ENCODE assay signal across 26 cellular contexts in the genomic region with DNA sequence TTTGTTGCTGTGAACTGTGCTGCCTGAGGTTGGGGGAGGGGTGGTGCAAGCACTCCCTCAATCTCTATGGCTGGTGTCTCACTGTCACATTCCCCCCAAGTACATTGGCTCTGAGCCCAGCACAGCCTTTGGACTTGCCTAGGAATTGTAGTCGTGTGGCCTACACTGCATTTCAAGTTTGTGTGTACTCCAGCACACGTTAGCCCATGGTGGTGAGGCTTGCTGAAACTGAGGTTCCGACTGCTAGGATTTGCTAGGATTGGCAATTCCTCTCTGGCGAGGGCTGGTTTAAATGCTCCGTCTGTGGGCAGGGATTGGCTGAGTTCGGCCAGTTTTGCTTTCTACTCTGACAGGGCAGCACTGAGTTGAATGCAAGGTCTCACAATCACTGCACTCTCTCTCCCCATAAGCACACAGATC.
DNase-seq lines count a peak whose midpoint lies in the region; ATAC-seq and TF ChIP-seq lines count a peak whose summit lies in the region.
"Had no signal": no experiment of that assay in that cellular context is flagged by ENCODE, and none has a peak within 500 bp of the region (broad histone marks: within the 10 kb centered on the region; RNA-seq: fewer than 3 reads in every experiment).

No MANE protein-coding gene starts in this region.

- H3K9me3 ChIP-seq in endodermal cell (ENCODE audit: control insufficient read depth, low read length): no peaks in the 10 kb centered on the region
- H3K9me3 ChIP-seq: Caco-2, mucosa of descending colon had no signal

- H3K4me1 Mint-ChIP-seq in endodermal cell: peaks cover 9% of the 10 kb centered on the region
- H3K4me1 Mint-ChIP-seq: T-cell had no signal

- peaks cover 8% of the 10 kb centered on the region for H3K4me1 ChIP-seq in endodermal cell (ENCODE audit: control insufficient read depth, insufficient read depth, low read length)
- H3K4me1 ChIP-seq: Caco-2, spleen, tibial nerve had no signal

- no peak for ATAC-seq in GM21381 (IDR thresholded peaks at IDR 0.05; ENCODE audit: unreplicated experiment)
- no peak for ATAC-seq in HG02798 (IDR thresholded peaks at IDR 0.05; ENCODE audit: poor library complexity, unreplicated experiment)
- ATAC-seq: mucosa of descending colon, T-cell had no signal

- no peaks in the 10 kb centered on the region for H3K27me3 Mint-ChIP-seq in endodermal cell (ENCODE audit: insufficient read depth)
- H3K27me3 Mint-ChIP-seq: dendritic cell treated with granulocyte-macrophage colony-stimulating factor and Interleukin-4, amounts not matched to agents 40 ng/mL and 50 ng/mL, for 4 days had no signal

- H3K4me3 ChIP-seq in endodermal cell (ENCODE audit: low read length): no peak overlapping the region
- H3K4me3 ChIP-seq: GM23248, mucosa of descending colon, spleen, tibial nerve had no signal

- H3K27ac Mint-ChIP-seq in endodermal cell: no peak overlapping the region
- H3K27ac Mint-ChIP-seq: dendritic cell treated with granulocyte-macrophage colony-stimulating factor and Interleukin-4, amounts not matched to agents 40 ng/mL and 50 ng/mL, for 4 days; T-cell had no signal

- TF ChIP-seq CTCF in endodermal cell (conservative IDR thresholded peaks at IDR 0.05): no peak

- no peaks in the 10 kb centered on the region for H3K9me3 Mint-ChIP-seq in endodermal cell

- no peak overlapping the region for H3K4me3 Mint-ChIP-seq in endodermal cell
- H3K4me3 Mint-ChIP-seq: dendritic cell treated with granulocyte-macrophage colony-stimulating factor and Interleukin-4, amounts not matched to agents 40 ng/mL and 50 ng/mL, for 4 days; T-cell had no signal

- no peaks in the 10 kb centered on the region for H3K36me3 Mint-ChIP-seq in endodermal cell (ENCODE audit: low read depth)
- H3K36me3 Mint-ChIP-seq: T-cell had no signal

- H3K9ac ChIP-seq in endodermal cell (ENCODE audit: extremely low read depth, low read length, poor library complexity, severe bottlenecking): no peak overlapping the region
- H3K9ac ChIP-seq: GM23248 had no signal

- peak; percentile 27 for DNase-seq in NCI-H2227 treated with DMSO at 0.1 percent for 48 hours (lab: John Stamatoyannopoulos, UW)
- DNase-seq in endodermal cell: peak; percentile 50
- DNase-seq in hypothalamus (lab: John Stamatoyannopoulos, UW): peak in 28 of 51 donors; percentile 1 to 67 (median 16)
- peak; percentile 32 for DNase-seq in renal cortical epithelial cell (ENCODE audit: low read depth)
- DNase-seq in cerebellar cortex (ENCODE audit: low spot score): no peak
- DNase-seq in stimulated activated CD4-positive, alpha-beta T cell treated with anti-CD3 and anti-CD28 coated beads, Interleukin-12 subunit alpha, Interleukin-12 subunit beta, amount 100 ng/mL, for 4 hours: no peak
- DNase-seq: activated CD4-positive, alpha-beta T cell treated with anti-CD3 and anti-CD28 coated beads, Interleukin-2, amount 50 U/mL, for 4 hours; activated naive CD4-positive, alpha-beta T cell treated with Interleukin-2 at 50 U/mL for 16 hours; activated T-cell treated with anti-CD3 and anti-CD28 coated beads for 4 hours; aorta; Caco-2; erythroblast; GDM1; glutamatergic neuron; GM23248; islet precursor cell; KBM-7; NCI-H2171 treated with DMSO at 0.1 percent for 48 hours; occipital lobe; spleen; T-cell had no signal

- no peak overlapping the region for H3K27ac ChIP-seq in endodermal cell (ENCODE audit: low read depth, low read length)
- H3K27ac ChIP-seq: GM23248, tibial nerve had no signal

- no peaks in the 10 kb centered on the region for H3K36me3 ChIP-seq in endodermal cell (ENCODE audit: control insufficient read depth, insufficient read depth, low read length)
- H3K36me3 ChIP-seq: spleen, tibial nerve had no signal

- WGBS in endodermal cell (ENCODE audit: insufficient coverage in 1 of 2, insufficient read length in 1 of 2), 2 experiments: 71 to 77% methylated on average over 3 to 6 of the region's 6 CpGs

- H3K27me3 ChIP-seq in endodermal cell (ENCODE audit: control insufficient read depth, insufficient read depth, low read length, poor library complexity, severe bottlenecking): no peaks in the 10 kb centered on the region
- H3K27me3 ChIP-seq: spleen, tibial nerve had no signal

Comparison
In these comparisons a context has a peak if more than half of its experiments do, and no peak if none do; other contexts are left out.
1. DNase-seq: peak in NCI-H2227 treated with DMSO at 0.1 percent for 48 hours (single experiment), endodermal cell (single experiment), hypothalamus (28 of 51) and renal cortical epithelial cell (single experiment); none in cerebellar cortex (single experiment) and stimulated activated CD4-positive, alpha-beta T cell treated with anti-CD3 and anti-CD28 coated beads, Interleukin-12 subunit alpha, Interleukin-12 subunit beta, amount 100 ng/mL, for 4 hours (single experiment).